9 cellular contexts compared by ENCODE assay signal in genomic region chr6:132812255-132812732, GRCh38. TPM values are rescaled to one million over a fixed set of nuclear protein-coding genes. Genes with fewer than 3 reads are reported as not detected.
DNase-seq lines count a peak whose midpoint lies in the region; ATAC-seq, FAIRE-seq and TF ChIP-seq lines count a peak whose summit lies in the region.
"Had no signal": no experiment of that assay in that cellular context is flagged by ENCODE, and none has a peak within 500 bp of the region (broad histone marks: within the 10 kb centered on the region; RNA-seq: fewer than 3 reads in every experiment).

No MANE protein-coding gene starts in this region.

- peaks cover 18% of the 10 kb centered on the region for H3K4me1 Mint-ChIP-seq in activated CD4-positive, alpha-beta memory T cell treated with anti-CD3 and anti-CD28 coated beads for 36 hours (ENCODE audit: low read depth)
- peaks cover 27% of the 10 kb centered on the region for H3K4me1 Mint-ChIP-seq in stimulated activated naive CD8-positive, alpha-beta T cell treated with anti-CD3 and anti-CD28 coated beads, Interleukin-15, amount 100 ng/mL, for 72 hours

- peak overlapping the region; percentile 84 for H3K4me3 ChIP-seq in hepatocyte

- H3K9me3 ChIP-seq in hepatocyte (ENCODE audit: low read depth), result no peaks in the 10 kb centered on the region

- H3K4me2 ChIP-seq in hepatocyte, result peak overlapping the region; percentile 94

- peaks cover 34% of the 10 kb centered on the region for H3K36me3 Mint-ChIP-seq in activated CD4-positive, alpha-beta memory T cell treated with anti-CD3 and anti-CD28 coated beads for 36 hours

- H3K79me2 ChIP-seq in hepatocyte, result peaks cover 29% of the 10 kb centered on the region

- H3K9me2 ChIP-seq in hepatocyte (replicated peaks; ENCODE audit: insufficient read depth), result no peaks in the 10 kb centered on the region

- H3K27me3 ChIP-seq in hepatocyte, result no peaks in the 10 kb centered on the region

- peaks cover 2% of the 10 kb centered on the region for H3K27me3 Mint-ChIP-seq in activated CD4-positive, alpha-beta memory T cell treated with anti-CD3 and anti-CD28 coated beads for 36 hours
- H3K27me3 Mint-ChIP-seq in stimulated activated naive CD8-positive, alpha-beta T cell treated with anti-CD3 and anti-CD28 coated beads, Interleukin-15, amount 100 ng/mL, for 72 hours, result no peaks in the 10 kb centered on the region

- H3K9me3 Mint-ChIP-seq in activated CD4-positive, alpha-beta memory T cell treated with anti-CD3 and anti-CD28 coated beads for 36 hours, result no peaks in the 10 kb centered on the region
- H3K9me3 Mint-ChIP-seq in stimulated activated naive CD8-positive, alpha-beta T cell treated with anti-CD3 and anti-CD28 coated beads, Interleukin-15, amount 100 ng/mL, for 72 hours, result no peaks in the 10 kb centered on the region

- 31% methylated on average over 2 of the region's 2 CpGs for WGBS in hepatocyte (ENCODE audit: low lambda C conversion rate, missing lambda C conversion rate)

- H4K20me1 ChIP-seq in hepatocyte (ENCODE audit: insufficient read depth, poor library complexity, severe bottlenecking), result peaks cover 28% of the 10 kb centered on the region

- intact Hi-C loops in activated CD4-positive, alpha-beta memory T cell treated with anti-CD3 and anti-CD28 coated beads for 36 hours (cut with micrococcal nuclease), result loop anchor here (2.0 to 10.0 kb wide), 6 partner anchors 49 to 1747 kb away; partner anchors contain the start of genes EPB41L2, MED23 and TBPL1

- peak; percentile 47 for FAIRE-seq in GM19239 (lab: Jason Lieb, UNC)
- FAIRE-seq: islet of Langerhans had no signal

- peaks cover 19% of the 10 kb centered on the region for H3K4me1 ChIP-seq in hepatocyte (ENCODE audit: insufficient read depth)

- CTCF ChIA-PET in activated CD4-positive, alpha-beta memory T cell treated with anti-CD3 and anti-CD28 coated beads for 36 hours (lab: Charles Lee), result interaction anchor here (0.9 to 2.5 kb wide), 4 partner anchors 11 to 150 kb away, joined by 3 to 18 read pairs (median 6); partner anchors contain the start of gene SLC18B1

- DNase-seq in A172 (ENCODE audit: low spot score) (peak; percentile 23), GM19239 (ENCODE audit: insufficient read length, low spot score) (no peak), hepatocyte (ENCODE audit: low spot score) (peak; percentile 53)
- no peak for DNase-seq in activated CD4-positive, alpha-beta memory T cell treated with anti-CD3 and anti-CD28 coated beads for 36 hours
- no peak for DNase-seq in stimulated activated naive CD8-positive, alpha-beta T cell treated with anti-CD3 and anti-CD28 coated beads, Interleukin-15, amount 100 ng/mL, for 72 hours
- no peak for DNase-seq in stimulated activated CD4-positive, alpha-beta T cell treated with anti-CD3 and anti-CD28 coated beads, Interleukin-4, amount 100 ng/mL, for 1 hour
- no peak for DNase-seq in activated CD4-positive, alpha-beta T cell treated with anti-CD3 and anti-CD28 coated beads for 4 hours

- no peaks in the 10 kb centered on the region for H3K36me3 ChIP-seq in hepatocyte (replicated peaks; ENCODE audit: insufficient read depth, low read depth)

- H2AFZ ChIP-seq in hepatocyte, result peak overlapping the region; percentile 99

- no peak for TF ChIP-seq CTCF in hepatocyte (IDR thresholded peaks at IDR 0.05; ENCODE audit: poor library complexity)

- peak overlapping the region; percentile 97 for H3K4me3 Mint-ChIP-seq in activated CD4-positive, alpha-beta memory T cell treated with anti-CD3 and anti-CD28 coated beads for 36 hours
- H3K4me3 Mint-ChIP-seq in stimulated activated naive CD8-positive, alpha-beta T cell treated with anti-CD3 and anti-CD28 coated beads, Interleukin-15, amount 100 ng/mL, for 72 hours, result peak overlapping the region; percentile 97 to 98

- ATAC-seq in stimulated activated naive CD8-positive, alpha-beta T cell treated with anti-CD3 and anti-CD28 coated beads, Interleukin-15, amount 100 ng/mL, for 72 hours, result no peak
- ATAC-seq in HG03565 (IDR thresholded peaks at IDR 0.05; ENCODE audit: unreplicated experiment), result no peak

- POLR2A ChIA-PET in activated CD4-positive, alpha-beta memory T cell treated with anti-CD3 and anti-CD28 coated beads for 36 hours (lab: Charles Lee), result interaction anchor here (0.6 to 6.2 kb wide), 5 partner anchors 10 to 300 kb away, joined by 3 to 76 read pairs (median 3); partner anchors contain the start of gene SLC18B1

- H3K27ac Mint-ChIP-seq in activated CD4-positive, alpha-beta memory T cell treated with anti-CD3 and anti-CD28 coated beads for 36 hours, result peak overlapping the region; percentile 98
- H3K27ac Mint-ChIP-seq in stimulated activated naive CD8-positive, alpha-beta T cell treated with anti-CD3 and anti-CD28 coated beads, Interleukin-15, amount 100 ng/mL, for 72 hours, result peak overlapping the region; percentile 99 to 100

- peak overlapping the region; percentile 96 for H3K27ac ChIP-seq in hepatocyte

RNA-seq across cellular contexts. Expression of gene RPS12, which starts 2.1 kb away (rescaled TPM):
- 995 and 1,086 TPM in 2 replicates for total RNA-seq in A172 (2014; rRNA removed; shearing (Covaris generic))
- total RNA-seq in activated CD4-positive, alpha-beta memory T cell treated with anti-CD3 and anti-CD28 coated beads for 36 hours, result 1,000 to 10,000 TPM; 1,796 to 1,823 TPM
- total RNA-seq in hepatocyte, result 1,429 and 1,761 TPM in 2 replicates
- polyA plus RNA-seq in hepatocyte, result 421 and 442 TPM in 2 replicates

RNA-seq across cellular contexts. Expression of gene SLC18B1, which starts 13.9 kb away (rescaled TPM):
- total RNA-seq in A172 (2014; rRNA removed; shearing (Covaris generic)), result 6.7 and 7.3 TPM in 2 replicates
- 1 to 10 TPM; 4.5 to 5.2 TPM for total RNA-seq in activated CD4-positive, alpha-beta memory T cell treated with anti-CD3 and anti-CD28 coated beads for 36 hours
- total RNA-seq in hepatocyte, result 27.3 and 28.8 TPM in 2 replicates
- 10.6 and 20.0 TPM in 2 replicates for polyA plus RNA-seq in hepatocyte

RNA-seq across cellular contexts. Expression of gene VNN2, which starts 54.6 kb away (rescaled TPM):
- 0.19 TPM in 1 of 2 replicates, not detected in the other for total RNA-seq in A172 (2014; rRNA removed; shearing (Covaris generic))
- 1 to 10 TPM; 4.3 to 5.0 TPM for total RNA-seq in activated CD4-positive, alpha-beta memory T cell treated with anti-CD3 and anti-CD28 coated beads for 36 hours
- 4.0 and 6.8 TPM in 2 replicates for total RNA-seq in hepatocyte
- polyA plus RNA-seq in hepatocyte, result 1.1 and 1.9 TPM in 2 replicates

Comparison
In these comparisons a context has a peak if more than half of its experiments do, and no peak if none do; other contexts are left out.
1. DNase-seq: peak in A172 (single experiment) and hepatocyte (single experiment); none in GM19239 (single experiment), activated CD4-positive, alpha-beta memory T cell treated with anti-CD3 and anti-CD28 coated beads for 36 hours (single experiment), stimulated activated naive CD8-positive, alpha-beta T cell treated with anti-CD3 and anti-CD28 coated beads, Interleukin-15, amount 100 ng/mL, for 72 hours (0 of 2), stimulated activated CD4-positive, alpha-beta T cell treated with anti-CD3 and anti-CD28 coated beads, Interleukin-4, amount 100 ng/mL, for 1 hour (single experiment) and activated CD4-positive, alpha-beta T cell treated with anti-CD3 and anti-CD28 coated beads for 4 hours (0 of 2).